15 cellular contexts compared by ENCODE assay signal in genomic region chr3:132803889-132804288, GRCh38.
DNase-seq lines count a peak whose midpoint lies in the region; ATAC-seq and TF ChIP-seq lines count a peak whose summit lies in the region.
"Had no signal": no experiment of that assay in that cellular context is flagged by ENCODE, and none has a peak within 500 bp of the region (broad histone marks: within the 10 kb centered on the region; RNA-seq: fewer than 3 reads in every experiment).

No MANE protein-coding gene starts in this region.

- no peak overlapping the region for H3K4me3 ChIP-seq in mesendoderm (ENCODE audit: low read length)
- H3K4me3 ChIP-seq in body of pancreas = no peak overlapping the region
- H3K4me3 ChIP-seq: upper lobe of left lung had no signal

- H3K4ac ChIP-seq in mesendoderm (ENCODE audit: low read depth, low read length) = no peak overlapping the region

- H3K4me3 Mint-ChIP-seq in WTC11 = no peak overlapping the region
- no peak overlapping the region for H3K4me3 Mint-ChIP-seq in activated CD4-positive, alpha-beta T cell treated with anti-CD3 and anti-CD28 coated beads for 36 hours
- H3K4me3 Mint-ChIP-seq: CD4-positive, alpha-beta memory T cell had no signal

- no peaks in the 10 kb centered on the region for H3K36me3 Mint-ChIP-seq in WTC11
- H3K36me3 Mint-ChIP-seq in activated CD4-positive, alpha-beta T cell treated with anti-CD3 and anti-CD28 coated beads for 36 hours (ENCODE audit: low read depth) = no peaks in the 10 kb centered on the region
- H3K36me3 Mint-ChIP-seq: CD4-positive, alpha-beta memory T cell had no signal

- no peak overlapping the region for H4K8ac ChIP-seq in mesendoderm (ENCODE audit: low read depth, low read length)

- intact Hi-C loops in body of pancreas (cut with DNase I) = no loop called here
- intact Hi-C loops in activated CD4-positive, alpha-beta T cell treated with anti-CD3 and anti-CD28 coated beads for 36 hours (cut with DNase I, micrococcal nuclease) = no loop called here

- H3K4me1 ChIP-seq in mesendoderm (ENCODE audit: control insufficient read depth, low read depth, low read length) = no peaks in the 10 kb centered on the region
- H3K4me1 ChIP-seq in body of pancreas = no peaks in the 10 kb centered on the region

- no peak overlapping the region for H3K18ac ChIP-seq in mesendoderm (ENCODE audit: low read length)

- CTCF ChIA-PET in HEK293T (lab: Yijun Ruan, JAX) = no interaction called here
- CTCF ChIA-PET in WTC11 (lab: Charles Lee) = interaction anchor here (0.7 to 1.5 kb wide), 3 partner anchors 69 to 237 kb away, joined by 3 to 4 read pairs (median 3); no protein-coding TSS in a partner anchor
- CTCF ChIA-PET in activated CD4-positive, alpha-beta T cell treated with anti-CD3 and anti-CD28 coated beads for 36 hours (lab: Charles Lee) = no interaction called here

- H3K27ac ChIP-seq in mesendoderm (ENCODE audit: low read depth, low read length) (no peak overlapping the region), body of pancreas (no peak overlapping the region)

- H2AK5ac ChIP-seq in mesendoderm (ENCODE audit: low read length) = no peak overlapping the region

- H3K23ac ChIP-seq in mesendoderm (ENCODE audit: low read length) = no peak overlapping the region

- H3K27ac Mint-ChIP-seq in WTC11 = no peak overlapping the region; the same call in 1 of the 2 replicates
- no peak overlapping the region for H3K27ac Mint-ChIP-seq in activated CD4-positive, alpha-beta T cell treated with anti-CD3 and anti-CD28 coated beads for 36 hours
- H3K27ac Mint-ChIP-seq: CD4-positive, alpha-beta memory T cell had no signal

- no peak overlapping the region for H2BK5ac ChIP-seq in mesendoderm (ENCODE audit: low read length)

- no peak overlapping the region for H3K9ac ChIP-seq in mesendoderm (ENCODE audit: low read length)

- WGBS in mesendoderm (ENCODE audit: extremely low coverage, insufficient coverage, low lambda C conversion rate) = no CpG with 5 or more reads among the region's 4 CpGs
- 42 to 45% methylated on average over 4 of the region's 4 CpGs for WGBS in body of pancreas, 2 donors

- H3K36me3 ChIP-seq in mesendoderm (ENCODE audit: control insufficient read depth, insufficient read depth, low read length) = no peaks in the 10 kb centered on the region
- no peaks in the 10 kb centered on the region for H3K36me3 ChIP-seq in body of pancreas (replicated peaks in 1 of 2; ENCODE audit: insufficient read depth in 1 of 2, low read depth in 2 of 2)
- H3K36me3 ChIP-seq: upper lobe of left lung had no signal

- POLR2A ChIA-PET in HEK293T (lab: Yijun Ruan, JAX) = no interaction called here
- POLR2A ChIA-PET in WTC11 (lab: Charles Lee) = no interaction called here
- POLR2A ChIA-PET in activated CD4-positive, alpha-beta T cell treated with anti-CD3 and anti-CD28 coated beads for 36 hours (lab: Charles Lee) = no interaction called here

- H3K9me3 Mint-ChIP-seq in WTC11 = no peaks in the 10 kb centered on the region
- no peaks in the 10 kb centered on the region for H3K9me3 Mint-ChIP-seq in activated CD4-positive, alpha-beta T cell treated with anti-CD3 and anti-CD28 coated beads for 36 hours (ENCODE audit: low read depth)

- H4K5ac ChIP-seq in mesendoderm (ENCODE audit: low read length) = no peak overlapping the region

- H3K79me2 ChIP-seq in mesendoderm (ENCODE audit: control insufficient read depth, insufficient read depth, low read length) = no peaks in the 10 kb centered on the region

- no peaks in the 10 kb centered on the region for H3K79me1 ChIP-seq in mesendoderm (ENCODE audit: low read length)

- TF ChIP-seq CTCF in WTC11 (IDR thresholded peaks at IDR 0.05) = no peak
- TF ChIP-seq CTCF in body of pancreas (IDR thresholded peaks at IDR 0.05) = no peak

- TF ChIP-seq POLR2A in body of pancreas (IDR thresholded peaks at IDR 0.05) = no peak

- ATAC-seq in WTC11 (peak; percentile 98), body of pancreas (no peak)
- no peak for ATAC-seq in activated CD4-positive, alpha-beta T cell treated with anti-CD3 and anti-CD28 coated beads for 36 hours
- ATAC-seq: sciatic nerve had no signal

- no peak overlapping the region for H2BK120ac ChIP-seq in mesendoderm (ENCODE audit: low read depth, low read length)

- peak; percentile 1 for DNase-seq in COR-L47 (lab: John Stamatoyannopoulos, UW)
- DNase-seq in HEK293T (ENCODE audit: extremely low spot score) = peak; percentile 24
- DNase-seq in WTC11 (ENCODE audit: low spot score) = peak; percentile 18
- DNase-seq in mesendoderm = peak; percentile 63
- DNase-seq in activated gamma-delta T cell (lab: John Stamatoyannopoulos, UW) = no peak
- DNase-seq in body of pancreas = no peak
- DNase-seq in activated CD4-positive, alpha-beta T cell treated with anti-CD3 and anti-CD28 coated beads for 36 hours = no peak
- no peak for DNase-seq in NCI-H345 treated with DMSO at 0.1 percent for 48 hours (lab: John Stamatoyannopoulos, UW; ENCODE audit: unreplicated experiment)
- DNase-seq: activated CD8-positive, alpha-beta memory T cell treated with anti-CD3 and anti-CD28 coated beads, Interleukin-2, amount 50 U/mL, for 48 hours; CD4-positive, alpha-beta memory T cell; hippocampal formation; NCI-H1417 treated with DMSO at 0.1 percent for 48 hours; RPMI8226; upper lobe of left lung had no signal

- H3K27me3 ChIP-seq in mesendoderm (ENCODE audit: insufficient read depth, low read length, poor library complexity) = no peaks in the 10 kb centered on the region
- H3K27me3 ChIP-seq in body of pancreas = no peaks in the 10 kb centered on the region
- H3K27me3 ChIP-seq: upper lobe of left lung had no signal

- no peak overlapping the region for H3K4me2 ChIP-seq in mesendoderm (ENCODE audit: low read length)

- no peak overlapping the region for H3K56ac ChIP-seq in mesendoderm (ENCODE audit: low read length)

- H3K4me1 Mint-ChIP-seq in WTC11 = 0 out of 2 replicates have a peak, but pooled peaks cover 4% of the 10 kb centered on the region
- H3K4me1 Mint-ChIP-seq in activated CD4-positive, alpha-beta T cell treated with anti-CD3 and anti-CD28 coated beads for 36 hours = no peaks in the 10 kb centered on the region

- no peaks in the 10 kb centered on the region for H3K9me3 ChIP-seq in body of pancreas
- H3K9me3 ChIP-seq: upper lobe of left lung had no signal

- no peaks in the 10 kb centered on the region for H3K27me3 Mint-ChIP-seq in WTC11 (ENCODE audit: low read depth)
- peaks cover 2% of the 10 kb centered on the region for H3K27me3 Mint-ChIP-seq in activated CD4-positive, alpha-beta T cell treated with anti-CD3 and anti-CD28 coated beads for 36 hours
- H3K27me3 Mint-ChIP-seq: CD4-positive, alpha-beta memory T cell had no signal

- H2BK15ac ChIP-seq in mesendoderm (replicated peaks; ENCODE audit: low read depth) = no peak overlapping the region

TF ChIP-seq in HEK293T, 16 proteins besides CTCF, POLR2A, EP300 and RAD21 (continues in another document):
- no peak for TF ChIP-seq FOXA1 (IDR thresholded peaks at IDR 0.05)
- no peak for TF ChIP-seq CTBP1 (IDR thresholded peaks at IDR 0.05; ENCODE audit: borderline replicate concordance)
- TF ChIP-seq NFRKB (IDR thresholded peaks at IDR 0.05) = no peak
- TF ChIP-seq ARNT (IDR thresholded peaks at IDR 0.05) = no peak
- TF ChIP-seq FOXM1 (IDR thresholded peaks at IDR 0.05; ENCODE audit: borderline replicate concordance) = no peak
- TF ChIP-seq BHLHE40 (IDR thresholded peaks at IDR 0.05; ENCODE audit: borderline replicate concordance) = no peak
- no peak for TF ChIP-seq TARDBP (IDR thresholded peaks at IDR 0.05)
- no peak for TF ChIP-seq SP1 (IDR thresholded peaks at IDR 0.05)
- no peak for TF ChIP-seq ZNF384 (IDR thresholded peaks at IDR 0.05)
- no peak for TF ChIP-seq HDGF (IDR thresholded peaks at IDR 0.05; ENCODE audit: borderline replicate concordance)
- no peak for TF ChIP-seq SUZ12 (IDR thresholded peaks at IDR 0.05)
- TF ChIP-seq L3MBTL2 (conservative IDR thresholded peaks at IDR 0.05) = no peak
- TF ChIP-seq FOXK2 (IDR thresholded peaks at IDR 0.05) = no peak
- TF ChIP-seq ELF4 (IDR thresholded peaks at IDR 0.05) = no peak
- TF ChIP-seq, protein P1, sequence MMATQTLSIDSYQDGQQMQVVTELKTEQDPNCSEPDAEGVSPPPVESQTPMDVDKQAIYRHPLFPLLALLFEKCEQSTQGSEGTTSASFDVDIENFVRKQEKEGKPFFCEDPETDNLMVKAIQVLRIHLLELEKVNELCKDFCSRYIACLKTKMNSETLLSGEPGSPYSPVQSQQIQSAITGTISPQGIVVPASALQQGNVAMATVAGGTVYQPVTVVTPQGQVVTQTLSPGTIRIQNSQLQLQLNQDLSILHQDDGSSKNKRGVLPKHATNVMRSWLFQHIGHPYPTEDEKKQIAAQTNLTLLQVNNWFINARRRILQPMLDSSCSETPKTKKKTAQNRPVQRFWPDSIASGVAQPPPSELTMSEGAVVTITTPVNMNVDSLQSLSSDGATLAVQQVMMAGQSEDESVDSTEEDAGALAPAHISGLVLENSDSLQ (IDR thresholded peaks at IDR 0.05) = no peak

TF ChIP-seq in WTC11, 78 proteins besides CTCF, POLR2A, EP300 and RAD21 (continues in another document):
- TF ChIP-seq E2F5 (CRISPR knock-in tag; IDR thresholded peaks at IDR 0.05) (no peak), NFE2L1 (CRISPR knock-in tag; IDR thresholded peaks at IDR 0.05) (no peak), RELA (CRISPR knock-in tag; IDR thresholded peaks at IDR 0.05; ENCODE audit: borderline replicate concordance) (no peak), ZMAT4 (CRISPR knock-in tag; IDR thresholded peaks at IDR 0.05) (no peak), ZNF671 (CRISPR knock-in tag; IDR thresholded peaks at IDR 0.05) (no peak)

Comparison
In these comparisons a context has a peak if more than half of its experiments do, and no peak if none do; other contexts are left out.
1. DNase-seq: peak in COR-L47 (single experiment), HEK293T (single experiment), WTC11 (single experiment) and mesendoderm (single experiment); none in activated gamma-delta T cell (single experiment), body of pancreas (0 of 4), activated CD4-positive, alpha-beta T cell treated with anti-CD3 and anti-CD28 coated beads for 36 hours (single experiment) and NCI-H345 treated with DMSO at 0.1 percent for 48 hours (single experiment).